ENCODE assay signal across 28 cellular contexts in the genomic region with DNA sequence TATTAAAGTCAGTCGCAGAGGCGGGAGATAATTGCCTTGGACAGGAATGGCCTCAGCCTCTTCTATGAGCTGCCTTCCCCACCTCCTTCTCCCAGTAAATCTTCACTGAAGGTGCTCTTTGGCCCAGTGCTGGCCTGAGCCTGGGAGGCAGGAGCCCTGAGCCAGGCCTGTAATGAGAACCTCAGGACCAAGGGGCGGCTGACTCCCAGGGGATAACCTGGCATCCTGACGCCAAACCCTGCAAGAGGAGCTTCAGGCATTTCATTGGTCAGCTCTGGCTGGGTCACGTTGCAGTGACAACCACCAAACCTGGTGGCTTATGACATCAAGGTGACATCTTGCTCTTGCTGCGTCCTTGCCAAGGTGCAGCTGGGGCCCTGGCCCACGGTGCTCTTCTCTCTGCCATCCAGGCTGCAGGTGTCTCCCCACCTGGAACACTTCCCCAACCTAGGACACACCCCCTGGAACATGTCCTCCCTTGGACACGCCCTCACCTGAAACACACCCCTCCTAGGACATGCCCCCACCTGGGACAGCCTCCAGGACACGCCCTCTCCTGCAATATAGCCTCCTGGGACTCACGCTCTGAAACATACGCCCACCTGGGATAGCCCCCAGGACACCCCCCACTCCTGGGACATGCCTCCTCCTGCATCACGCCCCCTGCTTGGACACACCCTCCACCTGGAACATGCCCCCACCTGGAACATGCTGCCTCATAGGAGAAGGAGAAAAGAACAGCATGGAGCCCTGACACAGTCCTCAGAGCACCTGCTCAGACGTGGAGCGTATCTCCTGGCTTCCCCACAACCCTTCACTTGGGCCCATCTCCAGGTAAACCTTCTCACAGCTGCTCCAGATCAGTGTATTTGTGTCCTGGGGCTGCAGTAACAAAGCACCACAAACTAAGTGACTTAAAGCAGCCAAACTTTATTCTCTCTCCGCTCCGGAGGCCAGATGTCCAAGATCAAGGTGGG.
DNase-seq lines count a peak whose midpoint lies in the region; ATAC-seq and TF ChIP-seq lines count a peak whose summit lies in the region.
"Had no signal": no experiment of that assay in that cellular context is flagged by ENCODE, and none has a peak within 500 bp of the region (broad histone marks: within the 10 kb centered on the region; RNA-seq: fewer than 3 reads in every experiment).

No MANE protein-coding gene starts in this region.

- H3K36me3 ChIP-seq in neuronal stem cell (replicated peaks in 1 of 2; ENCODE audit: control insufficient read depth in 2 of 2, insufficient read depth in 2 of 2, low read length in 2 of 2) = no peaks in the 10 kb centered on the region
- H3K36me3 ChIP-seq: BLaER1 treated with 17β-estradiol and CSF1 and Interleukin-3, amounts not matched to agents 10 nM and 100 nM; neural progenitor cell; upper lobe of right lung had no signal

- H2AK5ac ChIP-seq in H9 (ENCODE audit: insufficient read length, low read length) (no peak overlapping the region), neuronal stem cell (ENCODE audit: low read depth, low read length) (no peak overlapping the region)

- no peaks in the 10 kb centered on the region for H3K79me1 ChIP-seq in H9 (ENCODE audit: insufficient read depth, low read depth, low read length, poor library complexity, severe bottlenecking)
- H3K79me1 ChIP-seq in neuronal stem cell (ENCODE audit: low read depth, low read length) = no peaks in the 10 kb centered on the region

- H2BK5ac ChIP-seq in H9 (ENCODE audit: insufficient read length, low read length) = no peak overlapping the region
- peak overlapping the region; percentile 16 for H2BK5ac ChIP-seq in neuronal stem cell (ENCODE audit: low read length)

- no CpG with 5 or more reads among the region's 16 CpGs for WGBS in H9 (ENCODE audit: extremely low coverage, insufficient read length, low lambda C conversion rate)
- WGBS in neuronal stem cell (ENCODE audit: extremely low coverage in 2 of 2, insufficient read length in 2 of 2, insufficient replicate concordance in 1 of 2), 2 donors = no CpG with 5 or more reads among the region's 16 CpGs

- CTCF ChIA-PET in MCF 10A (lab: Yijun Ruan, JAX) = interaction anchor here (1.5 kb wide), 1 partner anchor 19 kb away, joined by 3 read pairs; no protein-coding TSS in a partner anchor

- no peaks in the 10 kb centered on the region for H3K4me1 ChIP-seq in H9 (ENCODE audit: insufficient read depth, low read length)
- peaks cover 3% of the 10 kb centered on the region for H3K4me1 ChIP-seq in foreskin keratinocyte
- no peaks in the 10 kb centered on the region for H3K4me1 ChIP-seq in neuronal stem cell (ENCODE audit: control insufficient read depth in 2 of 2, insufficient read depth in 1 of 2, low read depth in 1 of 2, low read length in 2 of 2)
- H3K4me1 ChIP-seq: neural progenitor cell, upper lobe of right lung had no signal

- peaks cover 3 to 5% of the 10 kb centered on the region in 2 experiments; a peak in 2 of 4 replicates for H3K4me1 Mint-ChIP-seq in H9
- H3K4me1 Mint-ChIP-seq in MCF 10A (ENCODE audit: insufficient read depth, unreplicated experiment) = peaks cover 9% of the 10 kb centered on the region

- no peak overlapping the region for H3K14ac ChIP-seq in H9 (ENCODE audit: insufficient read depth, low read length)
- no peak overlapping the region for H3K14ac ChIP-seq in neuronal stem cell (ENCODE audit: low read length)

- TF ChIP-seq CTCF in H9 (conservative IDR thresholded peaks at IDR 0.05) (no peak), foreskin keratinocyte (conservative IDR thresholded peaks at IDR 0.05) (no peak), MCF 10A (IDR thresholded peaks at IDR 0.05; ENCODE audit: unreplicated experiment) (no peak)

- H4K8ac ChIP-seq in H9 (replicated peaks; ENCODE audit: insufficient read length, low read depth, low read length) (no peak overlapping the region), neuronal stem cell (ENCODE audit: low read depth, low read length) (no peak overlapping the region)

- H3K9ac ChIP-seq in H9 (ENCODE audit: extremely low read depth, insufficient read length, low read length) (no peak overlapping the region), neuronal stem cell (ENCODE audit: low read depth, low read length, poor library complexity) (no peak overlapping the region)
- H3K9ac ChIP-seq: BLaER1 treated with 17β-estradiol and CSF1 and Interleukin-3, amounts not matched to agents 10 nM and 100 nM; neural progenitor cell had no signal

- intact Hi-C loops in MCF 10A (cut with micrococcal nuclease) = no loop called here

- H4K5ac ChIP-seq in H9 (ENCODE audit: insufficient read length, low read depth, low read length) = no peak overlapping the region

- H3K56ac ChIP-seq in H9 (ENCODE audit: insufficient read length, low read depth, low read length) = no peak overlapping the region

- H3K27me3 ChIP-seq in H9 (ENCODE audit: insufficient read depth, low read length) (no peaks in the 10 kb centered on the region), foreskin keratinocyte (no peaks in the 10 kb centered on the region), neuronal stem cell (ENCODE audit: control insufficient read depth in 3 of 3, insufficient read depth in 3 of 3, low read depth in 1 of 3, low read length in 3 of 3) (no peaks in the 10 kb centered on the region)
- H3K27me3 ChIP-seq: BLaER1 treated with 17β-estradiol and CSF1 and Interleukin-3, amounts not matched to agents 10 nM and 100 nM; neural progenitor cell; upper lobe of right lung had no signal

- H3K4me3 Mint-ChIP-seq in H9 = no peak overlapping the region; a peak in 1 of 5 replicates
- no peak overlapping the region for H3K4me3 Mint-ChIP-seq in MCF 10A (ENCODE audit: unreplicated experiment)
- H3K4me3 Mint-ChIP-seq: neural progenitor cell; stimulated activated effector memory CD8-positive, alpha-beta T cell treated with anti-CD3 and anti-CD28 coated beads, Interleukin-12 subunit alpha, Interleukin-12 subunit beta, amount 100 ng/mL, for 72 hours had no signal

- no peak overlapping the region for H3K4ac ChIP-seq in H9 (ENCODE audit: low read depth, low read length)
- no peak overlapping the region for H3K4ac ChIP-seq in neuronal stem cell (ENCODE audit: low read length)

- POLR2A ChIA-PET in MCF 10A (lab: Yijun Ruan, JAX) = no interaction called here

- DNase-seq in H9 = peak; percentile 67
- peak; percentile 59 for DNase-seq in NCI-H2196 treated with DMSO at 0.1 percent for 48 hours (lab: John Stamatoyannopoulos, UW; ENCODE audit: unreplicated experiment)
- DNase-seq in foreskin keratinocyte = no peak
- no peak for DNase-seq in neuronal stem cell (ENCODE audit: low spot score)
- no peak for DNase-seq in MCF 10A (ENCODE audit: unreplicated experiment)
- DNase-seq: activated CD4-positive, alpha-beta T cell treated with anti-CD3 and anti-CD28 coated beads for 4 hours; activated gamma-delta T cell treated with Interleukin-2 at 50 U/mL for 16 hours; activated T-cell treated with anti-CD3 and anti-CD28 coated beads for 4 hours; cerebellar nuclear complex; HCEC 1CT; kidney glomerular epithelial cell; MV-4-11; NCI-H1436 treated with DMSO at 0.1 percent for 48 hours; NCI-H446; OCI-M1; right cardiac atrium; stimulated activated CD4-positive, alpha-beta T cell treated with anti-CD3 and anti-CD28 coated beads, Interleukin-12 subunit alpha, Interleukin-12 subunit beta, amount 100 ng/mL, for 4 hours; stimulated activated CD4-positive, alpha-beta T cell treated with anti-CD3 and anti-CD28 coated beads, Interleukin-4, amount 100 ng/mL, for 24 hours; upper lobe of right lung had no signal

- H2BK15ac ChIP-seq in H9 (ENCODE audit: low read depth, low read length) (no peak overlapping the region), neuronal stem cell (ENCODE audit: low read length) (no peak overlapping the region)

- no TSS peak for BruUV-seq in MCF 10A (replicated peaks; lab: Mats Ljungman, UMichigan)

- H3T11ph ChIP-seq in H9 (ENCODE audit: low read length) = no peak overlapping the region

- H2BK120ac ChIP-seq in H9 (ENCODE audit: low read depth, low read length, poor library complexity, severe bottlenecking) (no peak overlapping the region), neuronal stem cell (ENCODE audit: low read depth, low read length) (no peak overlapping the region)

- H4K20me1 ChIP-seq in H9 (ENCODE audit: control insufficient read depth, insufficient read depth, insufficient read length) = no peaks in the 10 kb centered on the region
- H4K20me1 ChIP-seq: BLaER1 treated with 17β-estradiol and CSF1 and Interleukin-3, amounts not matched to agents 10 nM and 100 nM had no signal

- H3K36me3 Mint-ChIP-seq in H9 (ENCODE audit: insufficient read depth in 1 of 3, low read depth in 3 of 3) (no peaks in the 10 kb centered on the region), MCF 10A (ENCODE audit: insufficient read depth, unreplicated experiment) (no peaks in the 10 kb centered on the region)
- H3K36me3 Mint-ChIP-seq: neural progenitor cell; stimulated activated effector memory CD8-positive, alpha-beta T cell treated with anti-CD3 and anti-CD28 coated beads, Interleukin-12 subunit alpha, Interleukin-12 subunit beta, amount 100 ng/mL, for 72 hours had no signal

- no peaks in the 10 kb centered on the region for H3K9me3 ChIP-seq in H9 (ENCODE audit: control insufficient read depth, low read depth, low read length)
- H3K9me3 ChIP-seq in neuronal stem cell (replicated peaks in 1 of 2; ENCODE audit: control insufficient read depth in 2 of 2, insufficient read depth in 1 of 2, low read depth in 1 of 2, low read length in 2 of 2) = peaks cover 0 to 2% of the 10 kb centered on the region in 2 donors
- H3K9me3 ChIP-seq: upper lobe of right lung had no signal

- H3K27ac Mint-ChIP-seq in H9 (peak overlapping the region in 1 of 3 experiments; percentile 80; a peak in 1 of 7 replicates), MCF 10A (ENCODE audit: low read depth, unreplicated experiment) (no peak overlapping the region)
- H3K27ac Mint-ChIP-seq: neural progenitor cell; stimulated activated effector memory CD8-positive, alpha-beta T cell treated with anti-CD3 and anti-CD28 coated beads, Interleukin-12 subunit alpha, Interleukin-12 subunit beta, amount 100 ng/mL, for 72 hours had no signal

- H3K9me3 Mint-ChIP-seq in H9 (peaks cover 2 to 4% of the 10 kb centered on the region in 2 experiments; a peak in 3 of 5 replicates), MCF 10A (ENCODE audit: unreplicated experiment) (no peaks in the 10 kb centered on the region)
- H3K9me3 Mint-ChIP-seq: stimulated activated effector memory CD8-positive, alpha-beta T cell treated with anti-CD3 and anti-CD28 coated beads, Interleukin-12 subunit alpha, Interleukin-12 subunit beta, amount 100 ng/mL, for 72 hours had no signal

- H3K4me2 ChIP-seq in H9 (ENCODE audit: insufficient read depth, insufficient read length, low read length) (no peak overlapping the region), neuronal stem cell (ENCODE audit: insufficient read depth, low read length, poor library complexity, severe bottlenecking) (no peak overlapping the region)
- H3K4me2 ChIP-seq: neural progenitor cell had no signal

- H2BK12ac ChIP-seq in H9 (ENCODE audit: insufficient read length, low read depth, low read length) (no peak overlapping the region), neuronal stem cell (ENCODE audit: low read length) (no peak overlapping the region)

- no peaks in the 10 kb centered on the region for H3K23me2 ChIP-seq in H9 (ENCODE audit: insufficient read length, low read depth, low read length, poor library complexity, severe bottlenecking)

- H3K27me3 Mint-ChIP-seq in H9 (ENCODE audit: low read depth) = peaks cover 11% of the 10 kb centered on the region
- no peaks in the 10 kb centered on the region for H3K27me3 Mint-ChIP-seq in MCF 10A (ENCODE audit: insufficient read depth, unreplicated experiment)

- no peaks in the 10 kb centered on the region for H3K79me2 ChIP-seq in H9 (ENCODE audit: insufficient read depth, low read length)

- ATAC-seq in foreskin keratinocyte (peak; percentile 77), HG03342 (IDR thresholded peaks at IDR 0.05; ENCODE audit: unreplicated experiment) (no peak), HG02610 (IDR thresholded peaks at IDR 0.05; ENCODE audit: unreplicated experiment) (no peak)
- ATAC-seq: Right ventricle myocardium inferior; SK-N-SH treated with all-trans-retinoic acid at 6 μM for 48 hours; stimulated activated effector memory CD8-positive, alpha-beta T cell treated with anti-CD3 and anti-CD28 coated beads, Interleukin-12 subunit alpha, Interleukin-12 subunit beta, amount 100 ng/mL, for 72 hours; upper lobe of right lung had no signal

- H3K23ac ChIP-seq in H9 (ENCODE audit: insufficient read length, low read depth, low read length) = no peak overlapping the region
- peak overlapping the region; percentile 29 for H3K23ac ChIP-seq in neuronal stem cell (ENCODE audit: low read depth, low read length, poor library complexity)

- H3K4me3 ChIP-seq in neuronal stem cell (ENCODE audit: low read length in 2 of 2) = no peak overlapping the region
- H3K4me3 ChIP-seq: BLaER1 treated with 17β-estradiol and CSF1 and Interleukin-3, amounts not matched to agents 10 nM and 100 nM; dorsolateral prefrontal cortex; neural progenitor cell; upper lobe of right lung had no signal

- no peak overlapping the region for H3K18ac ChIP-seq in H9 (ENCODE audit: insufficient read length, low read depth, low read length)
- no peak overlapping the region for H3K18ac ChIP-seq in neuronal stem cell (ENCODE audit: low read length)

- H3K27ac ChIP-seq in H9 (ENCODE audit: insufficient read length, low read depth, low read length) (no peak overlapping the region), foreskin keratinocyte (no peak overlapping the region), neuronal stem cell (replicated peaks; ENCODE audit: low read length) (no peak overlapping the region)
- H3K27ac ChIP-seq: dorsolateral prefrontal cortex, HL-60, neural progenitor cell, upper lobe of right lung had no signal

- H4K91ac ChIP-seq in H9 (ENCODE audit: insufficient read length, low read depth, low read length) = no peak overlapping the region
- H4K91ac ChIP-seq in neuronal stem cell (ENCODE audit: low read depth, low read length, poor library complexity) = no peak overlapping the region

- H2BK20ac ChIP-seq in H9 (ENCODE audit: low read depth, low read length, poor library complexity, severe bottlenecking) = no peak overlapping the region

- no peak overlapping the region for H2AFZ ChIP-seq in H9 (ENCODE audit: low read length)
- no peak overlapping the region for H2AFZ ChIP-seq in neuronal stem cell (ENCODE audit: low read length)
- H2AFZ ChIP-seq: neural progenitor cell had no signal

Comparison
In these comparisons a context has a peak if more than half of its experiments do, and no peak if none do; other contexts are left out.
1. DNase-seq: peak in H9 (single experiment) and NCI-H2196 treated with DMSO at 0.1 percent for 48 hours (single experiment); none in foreskin keratinocyte (0 of 2), neuronal stem cell (single experiment) and MCF 10A (single experiment).